Comparison of ENCODE assay signal across 27 cellular contexts in genomic region chr22:47656806-47657205, GRCh38.
"Had no signal": no experiment of that assay in that cellular context is flagged by ENCODE, and none has a peak within 500 bp of the region (broad histone marks: within the 10 kb centered on the region; RNA-seq: fewer than 3 reads in every experiment).

No MANE protein-coding gene starts in this region.

- DNase-seq: stimulated activated CD4-positive, alpha-beta T cell treated with anti-CD3 and anti-CD28 coated beads, Interleukin-2, amount 100 ng/mL, for 48 hours; stimulated activated CD4-positive, alpha-beta T cell treated with anti-CD3 and anti-CD28 coated beads, Interleukin-4, amount 100 ng/mL, for 1 hour; stimulated activated CD4-positive, alpha-beta T cell treated with anti-CD3 and anti-CD28 coated beads, Interleukin-4, amount 100 ng/mL, for 24 hours; stimulated activated CD4-positive, alpha-beta T cell treated with anti-CD3 and anti-CD28 coated beads, Interleukin-4, amount 100 ng/mL, for 4 hours; stimulated activated CD8-positive, alpha-beta memory T cell treated with anti-CD3 and anti-CD28 coated beads, Interleukin-4, amount 100 ng/mL, for 48 hours; stimulated activated naive B cell treated with anti-CD40 and anti-IgM and Interleukin-4, amounts not matched to agents 10 μg/mL and 1 μg/mL and 100 μg/mL, for 72 hours; stimulated activated naive CD4-positive, alpha-beta T cell; stimulated activated naive CD4-positive, alpha-beta T cell treated with Interleukin-2 at 50 U/mL for 16 hours; stimulated activated naive CD8-positive, alpha-beta T cell treated with anti-CD3 and anti-CD28 coated beads, Interleukin-15, amount 100 ng/mL, for 72 hours; stimulated activated naive CD8-positive, alpha-beta T cell treated with anti-CD3 and anti-CD28 coated beads, Interleukin-15, Interleukin-2, amounts not matched to agents 100 U/mL and 50 U/mL, for 24 hours; stomach; substantia nigra; testis; thyroid gland; tibial artery; transverse colon; trophoblast cell; upper lobe of left lung; upper lobe of right lung; uterus had no signal

- H3K9me3 ChIP-seq: stomach, suprapubic skin, testis, thoracic aorta, thyroid gland, tibial artery, transverse colon, upper lobe of left lung, upper lobe of right lung, uterus, vagina had no signal

- H3K4me1 Mint-ChIP-seq: stimulated activated effector memory CD8-positive, alpha-beta T cell treated with anti-CD3 and anti-CD28 coated beads, Interleukin-12 subunit alpha, Interleukin-12 subunit beta, amount 100 ng/mL, for 72 hours; stimulated activated memory B cell treated with anti-CD40 and anti-IgM and Interleukin-4, amounts not matched to agents 10 μg/mL and 1 μg/mL and 100 μg/mL, for 72 hours; stimulated activated naive B cell treated with anti-CD40 and anti-IgM and Interleukin-4, amounts not matched to agents 10 μg/mL and 1 μg/mL and 100 μg/mL, for 72 hours; stimulated activated naive CD8-positive, alpha-beta T cell treated with anti-CD3 and anti-CD28 coated beads, Interleukin-15, amount 100 ng/mL, for 72 hours had no signal

- H3K27me3 ChIP-seq: suprapubic skin, testis, thyroid gland, tibial artery, transverse colon, upper lobe of left lung, upper lobe of right lung, uterus, vagina had no signal

- H3K4me1 ChIP-seq: testis, thyroid gland, tibial artery, transverse colon, upper lobe of left lung, upper lobe of right lung, uterus, vagina had no signal

- H3K36me3 Mint-ChIP-seq: stimulated activated effector memory CD8-positive, alpha-beta T cell treated with anti-CD3 and anti-CD28 coated beads, Interleukin-12 subunit alpha, Interleukin-12 subunit beta, amount 100 ng/mL, for 72 hours; stimulated activated memory B cell treated with anti-CD40 and anti-IgM and Interleukin-4, amounts not matched to agents 10 μg/mL and 1 μg/mL and 100 μg/mL, for 72 hours; stimulated activated naive B cell treated with anti-CD40 and anti-IgM and Interleukin-4, amounts not matched to agents 10 μg/mL and 1 μg/mL and 100 μg/mL, for 72 hours; type B pancreatic cell had no signal

- H3K4me3 ChIP-seq: stomach, suprapubic skin, testis, thoracic aorta, thyroid gland, tibial artery, transverse colon, upper lobe of left lung, upper lobe of right lung, uterus, vagina had no signal

- H3K27ac ChIP-seq: stomach, suprapubic skin, testis, thoracic aorta, thyroid gland, tibial artery, transverse colon, upper lobe of left lung, upper lobe of right lung, uterus, vagina had no signal

- H3K36me3 ChIP-seq: stomach, suprapubic skin, thoracic aorta, thyroid gland, tibial artery, transverse colon, upper lobe of left lung, upper lobe of right lung, uterus, vagina had no signal

- ATAC-seq: stimulated activated effector memory CD8-positive, alpha-beta T cell treated with anti-CD3 and anti-CD28 coated beads, Interleukin-12 subunit alpha, Interleukin-12 subunit beta, amount 100 ng/mL, for 72 hours; stimulated activated memory B cell treated with anti-CD40 and anti-IgM and Interleukin-4, amounts not matched to agents 10 μg/mL and 1 μg/mL and 100 μg/mL, for 72 hours; stimulated activated naive B cell treated with anti-CD40 and anti-IgM and Interleukin-4, amounts not matched to agents 10 μg/mL and 1 μg/mL and 100 μg/mL, for 72 hours; stimulated activated naive CD8-positive, alpha-beta T cell treated with anti-CD3 and anti-CD28 coated beads, Interleukin-15, amount 100 ng/mL, for 72 hours; stimulated activated naive CD8-positive, alpha-beta T cell treated with anti-CD3 and anti-CD28 coated beads, Interleukin-15, Interleukin-2, amounts not matched to agents 100 U/mL and 50 U/mL, for 24 hours; upper lobe of right lung had no signal

- H3K27ac Mint-ChIP-seq: stimulated activated effector memory CD8-positive, alpha-beta T cell treated with anti-CD3 and anti-CD28 coated beads, Interleukin-12 subunit alpha, Interleukin-12 subunit beta, amount 100 ng/mL, for 72 hours; stimulated activated memory B cell treated with anti-CD40 and anti-IgM and Interleukin-4, amounts not matched to agents 10 μg/mL and 1 μg/mL and 100 μg/mL, for 72 hours; stimulated activated naive B cell treated with anti-CD40 and anti-IgM and Interleukin-4, amounts not matched to agents 10 μg/mL and 1 μg/mL and 100 μg/mL, for 72 hours; stimulated activated naive CD8-positive, alpha-beta T cell treated with anti-CD3 and anti-CD28 coated beads, Interleukin-15, amount 100 ng/mL, for 72 hours; stimulated activated naive CD8-positive, alpha-beta T cell treated with anti-CD3 and anti-CD28 coated beads, Interleukin-15, Interleukin-2, amounts not matched to agents 100 ng/mL and 50 ng/mL, for 24 hours; type B pancreatic cell had no signal

- H3K4me3 Mint-ChIP-seq: stimulated activated effector memory CD8-positive, alpha-beta T cell treated with anti-CD3 and anti-CD28 coated beads, Interleukin-12 subunit alpha, Interleukin-12 subunit beta, amount 100 ng/mL, for 72 hours; stimulated activated memory B cell treated with anti-CD40 and anti-IgM and Interleukin-4, amounts not matched to agents 10 μg/mL and 1 μg/mL and 100 μg/mL, for 72 hours; stimulated activated naive B cell treated with anti-CD40 and anti-IgM and Interleukin-4, amounts not matched to agents 10 μg/mL and 1 μg/mL and 100 μg/mL, for 72 hours; stimulated activated naive CD8-positive, alpha-beta T cell treated with anti-CD3 and anti-CD28 coated beads, Interleukin-15, amount 100 ng/mL, for 72 hours; stimulated activated naive CD8-positive, alpha-beta T cell treated with anti-CD3 and anti-CD28 coated beads, Interleukin-15, Interleukin-2, amounts not matched to agents 100 ng/mL and 50 ng/mL, for 24 hours; type B pancreatic cell had no signal

- H3K27me3 Mint-ChIP-seq: stimulated activated memory B cell treated with anti-CD40 and anti-IgM and Interleukin-4, amounts not matched to agents 10 μg/mL and 1 μg/mL and 100 μg/mL, for 72 hours; stimulated activated naive B cell treated with anti-CD40 and anti-IgM and Interleukin-4, amounts not matched to agents 10 μg/mL and 1 μg/mL and 100 μg/mL, for 72 hours; stimulated activated naive CD8-positive, alpha-beta T cell treated with anti-CD3 and anti-CD28 coated beads, Interleukin-15, Interleukin-2, amounts not matched to agents 100 ng/mL and 50 ng/mL, for 24 hours; type B pancreatic cell had no signal
